ENCODE assay signal across 13 cellular contexts in genomic region chr6:151998784-151999183, GRCh38.
"Had no signal": no experiment of that assay in that cellular context is flagged by ENCODE, and none has a peak within 500 bp of the region (broad histone marks: within the 10 kb centered on the region; RNA-seq: fewer than 3 reads in every experiment).

No MANE protein-coding gene starts in this region.

- H3K27ac ChIP-seq: heart right ventricle, left ventricle myocardium inferior, neural progenitor cell, ovary, tibial artery had no signal

- DNase-seq: activated effector memory CD4-positive, alpha-beta T cell treated with anti-CD3 and anti-CD28 coated beads, Interleukin-2, amount 50 U/mL, for 16 hours; activated T-cell treated with anti-CD3 and anti-CD28 coated beads, Interleukin-2, amount 50 U/mL, for 24 hours; amygdala; gastrocnemius medialis; heart right ventricle; islet precursor cell; left ventricle myocardium inferior; ovary; tibial artery had no signal

- ATAC-seq: activated CD4-positive, CD25-positive, alpha-beta regulatory T cell treated with anti-CD3 and anti-CD28 coated beads, Interleukin-2, amount 50 U/mL, for 24 hours; activated naive CD4-positive, alpha-beta T cell treated with anti-CD3 and anti-CD28 coated beads, Interleukin-2, amount 50 U/mL, for 72 hours; stimulated activated memory B cell treated with anti-CD40 and anti-IgM and Interleukin-4, amounts not matched to agents 10 μg/mL and 1 μg/mL and 100 μg/mL, for 72 hours had no signal

- H3K4me1 ChIP-seq: heart right ventricle, left ventricle myocardium inferior, neural progenitor cell had no signal

- H3K9ac ChIP-seq: neural progenitor cell had no signal

- H3K4me2 ChIP-seq: neural progenitor cell had no signal

- H3K4me3 ChIP-seq: gastrocnemius medialis, heart right ventricle, left ventricle myocardium inferior, neural progenitor cell, ovary, tibial artery had no signal

- H2AFZ ChIP-seq: neural progenitor cell had no signal

- H3K9me3 ChIP-seq: gastrocnemius medialis, heart right ventricle, left ventricle myocardium inferior, ovary, tibial artery had no signal

- H3K36me3 ChIP-seq: gastrocnemius medialis, heart right ventricle, left ventricle myocardium inferior, neural progenitor cell, ovary, tibial artery had no signal

- H3K27me3 ChIP-seq: gastrocnemius medialis, heart right ventricle, neural progenitor cell, ovary, tibial artery had no signal
